ENCODE assay signal across 8 cellular contexts in the genomic region with DNA sequence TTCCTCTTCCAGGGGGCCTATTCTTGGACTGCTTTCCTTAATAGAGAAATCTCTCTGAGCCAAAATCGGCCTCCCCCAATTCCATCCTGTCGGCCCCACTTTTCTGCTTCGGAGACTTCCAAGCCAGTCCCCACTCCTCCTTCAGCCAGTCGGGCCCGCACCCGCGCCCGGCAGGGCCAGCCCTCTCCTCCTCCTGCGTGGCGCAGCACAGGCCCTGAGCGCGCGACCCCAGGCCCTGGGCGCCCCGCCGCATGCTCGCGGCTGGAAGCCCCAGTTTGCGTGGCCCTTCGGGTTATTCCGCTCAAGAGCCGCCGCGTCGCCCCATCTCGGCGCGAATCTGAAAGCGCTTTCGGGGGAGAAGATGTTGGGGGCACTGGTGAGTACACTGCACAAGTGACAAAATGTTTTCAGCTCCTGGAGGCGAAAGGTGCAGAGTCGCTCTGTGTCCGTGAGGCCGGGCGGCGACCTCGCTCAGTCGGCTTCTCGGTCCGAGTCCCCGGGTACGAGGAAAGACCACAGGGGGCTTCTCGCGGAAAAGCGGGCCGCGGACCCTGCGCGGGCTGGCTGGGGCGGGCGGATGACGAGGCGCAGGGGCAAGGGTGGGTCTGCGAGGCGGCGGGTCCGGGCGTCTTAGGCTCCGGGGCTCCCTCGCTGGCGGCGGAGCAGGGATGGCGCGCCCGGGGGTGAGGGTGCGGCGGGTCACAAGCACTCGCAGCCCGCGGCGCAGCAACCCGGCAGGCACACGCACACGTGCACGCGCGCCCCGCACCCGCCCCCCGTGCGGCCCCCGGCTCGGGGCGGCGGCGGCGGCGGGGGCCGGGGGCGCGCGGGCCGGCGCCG. TPM values are rescaled to one million over a fixed set of nuclear protein-coding genes. Genes with fewer than 3 reads are reported as not detected.
DNase-seq lines count a peak whose midpoint lies in the region; ATAC-seq and TF ChIP-seq lines count a peak whose summit lies in the region.

Gene IL17D (plus strand): TSS at position 755 of the 840 bp plus-strand sequence. CDS start 303 bp downstream, outside the sequence.

- H3K4me3 Mint-ChIP-seq in Calu3 (ENCODE audit: low read depth, unreplicated experiment): peak within 1 kb of the TSS; percentile 91
- H3K4me3 Mint-ChIP-seq in effector memory CD8-positive, alpha-beta T cell: peak within 1 kb of the TSS; percentile 98

- H3K27ac Mint-ChIP-seq in Calu3 (ENCODE audit: unreplicated experiment): no peak within 1 kb of the TSS
- peak within 1 kb of the TSS; percentile 77 to 88 for H3K27ac Mint-ChIP-seq in effector memory CD8-positive, alpha-beta T cell

- H3K36me3 Mint-ChIP-seq in Calu3 (ENCODE audit: insufficient read depth, unreplicated experiment): peaks cover 14% of the 10 kb centered on the region
- H3K36me3 Mint-ChIP-seq in effector memory CD8-positive, alpha-beta T cell (ENCODE audit: insufficient read depth): peaks cover 3% of the 10 kb centered on the region

- DNase-seq in Calu3 (peak; percentile 25), HK-2 (ENCODE audit: unreplicated experiment) (peak; percentile 20), midbrain (lab: John Stamatoyannopoulos, UW) (peak; percentile 56), superior temporal gyrus (ENCODE audit: extremely low spot score) (peak; percentile 32), NCI-H2196 treated with DMSO at 0.1 percent for 48 hours (lab: John Stamatoyannopoulos, UW; ENCODE audit: unreplicated experiment) (no peak)
- DNase-seq in activated CD4-positive, alpha-beta T cell treated with anti-CD3 and anti-CD28 coated beads for 4 hours: peak; percentile 35 to 37
- peak; percentile 21 to 40 (median 26) for DNase-seq in effector memory CD8-positive, alpha-beta T cell

- H3K9me3 Mint-ChIP-seq in Calu3 (ENCODE audit: low read depth, unreplicated experiment): no peaks in the 10 kb centered on the region
- no peaks in the 10 kb centered on the region for H3K9me3 Mint-ChIP-seq in effector memory CD8-positive, alpha-beta T cell

- no peaks in the 10 kb centered on the region for H3K27me3 Mint-ChIP-seq in Calu3 (ENCODE audit: unreplicated experiment)
- H3K27me3 Mint-ChIP-seq in effector memory CD8-positive, alpha-beta T cell: peaks cover 15 to 25% of the 10 kb centered on the region in 2 donors

- no peak for TF ChIP-seq CTCF in Calu3 (IDR thresholded peaks at IDR 0.05; ENCODE audit: unreplicated experiment)

- intact Hi-C loops in Calu3 (cut with micrococcal nuclease; ENCODE audit: unreplicated experiment): no loop called here

- BruUV-seq in Calu3 (replicated peaks; lab: Mats Ljungman, UMichigan): no TSS peak

- peaks cover 8% of the 10 kb centered on the region for H3K4me1 Mint-ChIP-seq in Calu3 (ENCODE audit: low read depth, unreplicated experiment)
- H3K4me1 Mint-ChIP-seq in effector memory CD8-positive, alpha-beta T cell (ENCODE audit: low read depth in 2 of 2): peaks cover 6 to 7% of the 10 kb centered on the region in 2 donors

- CTCF ChIA-PET in Calu3 (lab: Charles Lee): interaction anchor here (0.6 to 1.1 kb wide), 2 partner anchors 20 to 128 kb away, joined by 3 read pairs; no protein-coding TSS in a partner anchor

- peak; percentile 33 for ATAC-seq in GM19455 (IDR thresholded peaks at IDR 0.05; ENCODE audit: unreplicated experiment)
- peak; percentile 28 for ATAC-seq in effector memory CD8-positive, alpha-beta T cell (replicated peaks)

RNA-seq across cellular contexts. Expression of gene IL17D, which starts in this region (rescaled TPM):
- 0.39 and 1.3 TPM in 2 replicates for total RNA-seq in Calu3 (2022)
